17 cellular contexts compared by ENCODE assay signal in the genomic region with DNA sequence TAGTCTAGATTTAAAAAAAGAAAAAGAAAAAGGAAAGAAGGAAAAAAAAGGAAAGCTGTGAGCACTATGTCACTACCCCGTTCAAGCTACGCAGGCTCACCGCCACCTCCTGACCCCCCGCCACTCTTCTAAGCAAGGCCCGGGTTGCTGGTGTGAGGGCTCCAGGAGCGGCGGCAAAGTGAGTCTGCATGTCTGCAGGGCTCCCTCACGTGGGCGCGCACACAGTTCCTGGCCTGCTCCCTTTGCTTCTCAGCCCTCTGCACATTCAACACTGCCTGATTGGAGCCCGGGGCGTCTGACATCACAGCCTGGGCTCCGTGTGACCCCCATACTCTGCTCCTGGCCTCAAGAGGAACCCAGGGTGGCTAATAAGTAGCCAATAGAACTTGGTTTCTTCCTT.
A peak's percentile ranks its signal among the peaks of the same experiment; 100 is the strongest.
DNase-seq lines count a peak whose midpoint lies in the region; ATAC-seq and TF ChIP-seq lines count a peak whose summit lies in the region.
"Had no signal": no experiment of that assay in that cellular context is flagged by ENCODE, and none has a peak within 500 bp of the region (broad histone marks: within the 10 kb centered on the region; RNA-seq: fewer than 3 reads in every experiment).

No MANE protein-coding gene starts in this region.

- TF ChIP-seq POLR2A in NB4 (IDR thresholded peaks at IDR 0.05; ENCODE audit: extremely low read depth, insufficient read length), result no peak

- peaks cover 14% of the 10 kb centered on the region for H3K9me3 ChIP-seq in endodermal cell (ENCODE audit: control insufficient read depth, low read length)

- no peak overlapping the region for H3K27ac ChIP-seq in endodermal cell (ENCODE audit: low read depth, low read length)

- DNase-seq in Ammon's horn (ENCODE audit: low spot score), result peak; percentile 44
- peak; percentile 4 for DNase-seq in NB4 (ENCODE audit: low read depth)
- peak; percentile 61 for DNase-seq in endodermal cell
- no peak for DNase-seq in nephron progenitor cell
- no peak for DNase-seq in anterior cingulate cortex (lab: John Stamatoyannopoulos, UW)
- no peak for DNase-seq in activated naive CD4-positive, alpha-beta T cell (lab: John Stamatoyannopoulos, UW)
- DNase-seq: Caco-2, DMS53, MM.1S, NCI-H187 treated with DMSO at 0.1 percent for 48 hours, NCI-H2171, NCI-H446 treated with DMSO at 0.1 percent for 48 hours, NCI-H748 treated with DMSO at 0.1 percent for 48 hours, SHP77 had no signal

- H3K27ac Mint-ChIP-seq in endodermal cell, result no peak overlapping the region
- H3K27ac Mint-ChIP-seq in nephron progenitor cell, result peak overlapping the region; percentile 45

- H3K4me1 ChIP-seq in endodermal cell (ENCODE audit: control insufficient read depth, insufficient read depth, low read length), result no peaks in the 10 kb centered on the region
- H3K4me1 ChIP-seq: Caco-2 had no signal

- 89% methylated on average over 11 to 13 of the region's 13 CpGs for WGBS in endodermal cell (ENCODE audit: insufficient coverage in 1 of 2, insufficient read length in 1 of 2), 2 experiments

- H3K36me3 Mint-ChIP-seq in endodermal cell (ENCODE audit: low read depth) (no peaks in the 10 kb centered on the region), nephron progenitor cell (ENCODE audit: low read depth) (peaks cover 8% of the 10 kb centered on the region)

- H3K4me3 Mint-ChIP-seq in endodermal cell (no peak overlapping the region), nephron progenitor cell (no peak overlapping the region)

- H3K27me3 ChIP-seq in endodermal cell (ENCODE audit: control insufficient read depth, insufficient read depth, low read length, poor library complexity, severe bottlenecking), result no peaks in the 10 kb centered on the region

- H3K27me3 Mint-ChIP-seq in endodermal cell (ENCODE audit: insufficient read depth) (peaks cover 56% of the 10 kb centered on the region), nephron progenitor cell (ENCODE audit: low read depth, poor library complexity) (peaks cover 39% of the 10 kb centered on the region)

- H3K4me1 Mint-ChIP-seq in endodermal cell, result no peaks in the 10 kb centered on the region
- no peaks in the 10 kb centered on the region for H3K4me1 Mint-ChIP-seq in nephron progenitor cell

- H3K9ac ChIP-seq in endodermal cell (ENCODE audit: extremely low read depth, low read length, poor library complexity, severe bottlenecking), result no peak overlapping the region

- no peak for TF ChIP-seq CTCF in NB4 (IDR thresholded peaks at IDR 0.05; ENCODE audit: low read depth, low read length)
- TF ChIP-seq CTCF in endodermal cell (conservative IDR thresholded peaks at IDR 0.05), result peak; percentile 30
- no peak for TF ChIP-seq CTCF in nephron progenitor cell (IDR thresholded peaks at IDR 0.05)

- no peaks in the 10 kb centered on the region for H3K36me3 ChIP-seq in endodermal cell (ENCODE audit: control insufficient read depth, insufficient read depth, low read length)

- ATAC-seq in GM19395 (IDR thresholded peaks at IDR 0.05; ENCODE audit: unreplicated experiment) (no peak), HG03039 (IDR thresholded peaks at IDR 0.05; ENCODE audit: unreplicated experiment) (no peak)
- ATAC-seq: Panc1 had no signal

- H3K9me3 Mint-ChIP-seq in endodermal cell (peaks cover 13% of the 10 kb centered on the region), nephron progenitor cell (peaks cover 13% of the 10 kb centered on the region)

- no peak overlapping the region for H3K4me3 ChIP-seq in NB4 (ENCODE audit: low read depth, low read length)
- H3K4me3 ChIP-seq in endodermal cell (ENCODE audit: low read length), result no peak overlapping the region

Comparison
In these comparisons a context has a peak if more than half of its experiments do, and no peak if none do; other contexts are left out.
1. DNase-seq: peak in Ammon's horn (single experiment), NB4 (single experiment) and endodermal cell (single experiment); none in nephron progenitor cell (single experiment), anterior cingulate cortex (0 of 58) and activated naive CD4-positive, alpha-beta T cell (0 of 4).